In genomic region chr16:53817117-53817516, GRCh38 we compare ENCODE assay signal across 1 cellular context.
TF ChIP-seq lines count a peak whose summit lies in the region.

No MANE protein-coding gene starts in this region.

TF ChIP-seq in A549, 52 proteins besides CTCF, POLR2A, EP300 and RAD21 (continued from another document):
- TF ChIP-seq, protein P1, sequence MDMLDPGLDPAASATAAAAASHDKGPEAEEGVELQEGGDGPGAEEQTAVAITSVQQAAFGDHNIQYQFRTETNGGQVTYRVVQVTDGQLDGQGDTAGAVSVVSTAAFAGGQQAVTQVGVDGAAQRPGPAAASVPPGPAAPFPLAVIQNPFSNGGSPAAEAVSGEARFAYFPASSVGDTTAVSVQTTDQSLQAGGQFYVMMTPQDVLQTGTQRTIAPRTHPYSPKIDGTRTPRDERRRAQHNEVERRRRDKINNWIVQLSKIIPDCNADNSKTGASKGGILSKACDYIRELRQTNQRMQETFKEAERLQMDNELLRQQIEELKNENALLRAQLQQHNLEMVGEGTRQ (IDR thresholded peaks at IDR 0.05) = no peak
- peak; percentile 6 to 81; a peak in 2 of 4 replicates for TF ChIP-seq CEBPB (IDR thresholded peaks at IDR 0.05)
- peak; percentile 30; the same call in 1 of the 2 replicates for TF ChIP-seq FOSL2 (IDR thresholded peaks at IDR 0.05)
- TF ChIP-seq FOSL2 (CRISPR knock-in tag; IDR thresholded peaks at IDR 0.05) = peak; percentile 76
- TF ChIP-seq, protein P2, sequence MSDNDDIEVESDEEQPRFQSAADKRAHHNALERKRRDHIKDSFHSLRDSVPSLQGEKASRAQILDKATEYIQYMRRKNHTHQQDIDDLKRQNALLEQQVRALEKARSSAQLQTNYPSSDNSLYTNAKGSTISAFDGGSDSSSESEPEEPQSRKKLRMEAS (IDR thresholded peaks at IDR 0.05) = peak; percentile 83
- TF ChIP-seq NFE2L2 (conservative IDR thresholded peaks at IDR 0.05; ENCODE audit: low read length) = no peak
- no peak for TF ChIP-seq TP53 (CRISPR knock-in tag; IDR thresholded peaks at IDR 0.05)
TF ChIP-seq in A549: peak in this region for 5.
